Comparison of ENCODE assay signal across 17 cellular contexts in the genomic region with DNA sequence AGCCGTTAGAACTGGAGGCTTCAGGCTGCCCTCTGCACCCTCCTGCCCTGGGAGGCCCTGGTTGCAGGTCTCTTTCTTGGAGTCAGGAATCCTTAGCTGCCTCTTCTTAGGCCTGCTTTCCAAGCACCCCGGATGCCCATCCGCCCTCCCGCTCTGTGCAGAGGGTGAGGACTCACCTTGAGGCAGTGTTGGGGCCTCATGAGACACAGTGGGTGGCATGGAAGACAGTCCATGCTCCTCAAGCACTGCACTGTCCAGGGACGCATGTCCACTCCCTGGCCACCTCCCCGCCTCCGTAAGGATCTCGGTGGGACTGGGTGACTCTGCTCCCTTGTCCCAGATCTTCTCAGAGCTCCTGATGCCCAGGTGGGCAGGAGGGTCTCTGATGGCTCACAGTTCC. TPM values are rescaled to one million over a fixed set of nuclear protein-coding genes. Genes with fewer than 3 reads are reported as not detected.
DNase-seq lines count a peak whose midpoint lies in the region; ATAC-seq, FAIRE-seq and TF ChIP-seq lines count a peak whose summit lies in the region.
"Had no signal": no experiment of that assay in that cellular context is flagged by ENCODE, and none has a peak within 500 bp of the region (broad histone marks: within the 10 kb centered on the region; RNA-seq: fewer than 3 reads in every experiment).

No MANE protein-coding gene starts in this region.

- ATAC-seq in HepG2 (peak; percentile 41), upper lobe of right lung (peak; percentile 31)

- H3K36me3 ChIP-seq in HepG2 (replicated peaks in 1 of 2; ENCODE audit: control insufficient read depth in 1 of 2, insufficient read depth in 2 of 2, low read length in 2 of 2) (no peaks in the 10 kb centered on the region), upper lobe of right lung (no peaks in the 10 kb centered on the region), smooth muscle cell (ENCODE audit: low read depth) (no peaks in the 10 kb centered on the region)
- H3K36me3 ChIP-seq: BLaER1 had no signal

- WGBS in HepG2 (ENCODE audit: low lambda C conversion rate): 55% methylated on average over 4 of the region's 8 CpGs
- 91% methylated on average over 8 of the region's 8 CpGs for WGBS in smooth muscle cell (ENCODE audit: low lambda C conversion rate)

- H3K4me3 ChIP-seq in HepG2 (replicated peaks in 1 of 3; ENCODE audit: insufficient read depth in 1 of 3, low read depth in 2 of 3, low read length in 3 of 3): no peak overlapping the region
- no peak overlapping the region for H3K4me3 ChIP-seq in upper lobe of right lung
- no peak overlapping the region for H3K4me3 ChIP-seq in smooth muscle cell
- H3K4me3 ChIP-seq: BLaER1 had no signal

- H3K9ac ChIP-seq in HepG2 (ENCODE audit: insufficient read depth, low read depth, low read length): no peak overlapping the region
- no peak overlapping the region for H3K9ac ChIP-seq in smooth muscle cell (ENCODE audit: low read depth)
- H3K9ac ChIP-seq: BLaER1 had no signal

- peak; percentile 41 for DNase-seq in activated effector memory CD4-positive, alpha-beta T cell treated with anti-CD3 and anti-CD28 coated beads, Interleukin-2, amount 50 U/mL, for 16 hours
- no peak for DNase-seq in activated effector memory CD4-positive, alpha-beta T cell treated with Interleukin-2 at 50 U/mL for 16 hours
- no peak for DNase-seq in HepG2 (ENCODE audit: low spot score)
- peak; percentile 69 for DNase-seq in posterior vena cava (ENCODE audit: low spot score)
- DNase-seq in upper lobe of right lung: no peak
- no peak for DNase-seq in smooth muscle cell (lab: John Stamatoyannopoulos, UW; ENCODE audit: unreplicated experiment)
- no peak for DNase-seq in COR-L47 (lab: John Stamatoyannopoulos, UW)
- DNase-seq in RPMI8226: no peak
- DNase-seq: AML-193; CD8-positive, alpha-beta memory T cell; DMS53; GF-D8; HCEC 1CT; HFFc6 had no signal

- POLR2A ChIA-PET in HepG2 (lab: Yijun Ruan, JAX): no interaction called here

- TF ChIP-seq POLR2A in HepG2 (IDR thresholded peaks at IDR 0.05; ENCODE audit: insufficient read depth in 1 of 2, low read depth in 2 of 2, low read length in 2 of 2): no peak

- H2AFZ ChIP-seq in HepG2 (ENCODE audit: low read length) (no peak overlapping the region), smooth muscle cell (ENCODE audit: low read depth) (no peak overlapping the region)

- TF ChIP-seq EP300 in HepG2 (IDR thresholded peaks at IDR 0.05; ENCODE audit: low read depth in 2 of 2, low read length in 2 of 2) (no peak), HepG2 (CRISPR knock-in tag; IDR thresholded peaks at IDR 0.05; ENCODE audit: borderline replicate concordance) (no peak)

- no peak for TF ChIP-seq RAD21 in HepG2 (CRISPR knock-in tag; IDR thresholded peaks at IDR 0.05)

- FAIRE-seq in HepG2 (lab: Jason Lieb, UNC): no peak
- FAIRE-seq: H1 had no signal

- H3K27me3 ChIP-seq in HepG2 (ENCODE audit: control insufficient read depth in 1 of 2, insufficient read depth in 2 of 2, low read length in 2 of 2) (peaks cover 11 to 24% of the 10 kb centered on the region in 2 experiments; a peak in 4 of 5 replicates), upper lobe of right lung (no peaks in the 10 kb centered on the region), smooth muscle cell (ENCODE audit: low read depth) (peaks cover 14% of the 10 kb centered on the region)
- H3K27me3 ChIP-seq: BLaER1 had no signal

- no TSS peak for BruUV-seq in HepG2 (replicated peaks; lab: Mats Ljungman, UMichigan)

- no peaks in the 10 kb centered on the region for H3F3A ChIP-seq in smooth muscle cell (ENCODE audit: low read depth)

- H4K20me1 ChIP-seq in HepG2 (ENCODE audit: insufficient read depth, low read length) (no peaks in the 10 kb centered on the region), smooth muscle cell (ENCODE audit: low read depth) (no peaks in the 10 kb centered on the region)
- H4K20me1 ChIP-seq: BLaER1 had no signal

- H3K9me3 ChIP-seq in HepG2 (ENCODE audit: low read length) (no peaks in the 10 kb centered on the region), upper lobe of right lung (no peaks in the 10 kb centered on the region), smooth muscle cell (replicated peaks; ENCODE audit: low read depth) (no peaks in the 10 kb centered on the region)
- H3K9me3 ChIP-seq: BLaER1 had no signal

- intact Hi-C loops in HepG2 (cut with micrococcal nuclease; ENCODE audit: unreplicated experiment) (no loop called here), posterior vena cava (cut with DNase I) (no loop called here), upper lobe of right lung (cut with DNase I) (no loop called here)

- H3K4me2 ChIP-seq in HepG2 (ENCODE audit: low read depth, low read length): no peak overlapping the region
- H3K4me2 ChIP-seq in smooth muscle cell: no peak overlapping the region
- H3K4me2 ChIP-seq: BLaER1 had no signal

- CTCF ChIA-PET in HepG2 (lab: Yijun Ruan, JAX; ENCODE audit: low intra/inter-chr PET ratio, low total read pairs): no interaction called here

- H3K79me2 ChIP-seq in HepG2 (ENCODE audit: insufficient read depth, low read length): no peaks in the 10 kb centered on the region
- no peaks in the 10 kb centered on the region for H3K79me2 ChIP-seq in smooth muscle cell (ENCODE audit: low read depth)

- TF ChIP-seq CTCF in HepG2 (CRISPR knock-in tag; IDR thresholded peaks at IDR 0.05) (no peak), upper lobe of right lung (IDR thresholded peaks at IDR 0.05) (no peak), smooth muscle cell (IDR thresholded peaks at IDR 0.05; ENCODE audit: borderline replicate concordance, insufficient read depth, poor library complexity, severe bottlenecking) (no peak)

- H3K4me1 ChIP-seq in HepG2 (ENCODE audit: insufficient read depth, low read length): peaks cover 6% of the 10 kb centered on the region
- H3K4me1 ChIP-seq in upper lobe of right lung: peaks cover 3% of the 10 kb centered on the region
- H3K4me1 ChIP-seq in smooth muscle cell (ENCODE audit: low read depth): no peaks in the 10 kb centered on the region

- in situ Hi-C loops in HepG2 (cut with HindIII; ENCODE audit: extremely low pct_ligation_motif_present, low pct_unique_long_range_greater_than_20kb): no loop called here

- no peak overlapping the region for H3K27ac ChIP-seq in HepG2 (ENCODE audit: extremely low read length, insufficient read depth, low read length)
- no peak overlapping the region for H3K27ac ChIP-seq in upper lobe of right lung
- no peak overlapping the region for H3K27ac ChIP-seq in smooth muscle cell (ENCODE audit: low read depth)
- H3K27ac ChIP-seq: 22Rv1, BLaER1 had no signal

RNA-seq across cellular contexts. Expression of a gene that starts 5.7 kb away (rescaled TPM):
- total RNA-seq in HepG2 (2016; rRNA removed; fragmentation: Illumina TruSeq; extraction: Trizol) (12.9 TPM in 2 replicates), posterior vena cava (10 to 100 TPM; 27.1 to 37.2 TPM), upper lobe of right lung (20.8 TPM), smooth muscle cell (4.4 and 5.3 TPM in 2 replicates)
- total RNA-seq in HepG2 (2016; cell fraction: cytosol; rRNA removed; fragmentation: Illumina TruSeq; extraction: Trizol; ENCODE audit: low read depth): 11.5 and 11.7 TPM in 2 replicates
- 12.5 and 15.2 TPM in 2 replicates for total RNA-seq in HepG2 (2016; cell fraction: insoluble cytoplasmic fraction; rRNA removed; fragmentation: Illumina TruSeq; extraction: Trizol)
- 8.5 and 9.1 TPM in 2 replicates for total RNA-seq in HepG2 (2016; cell fraction: membrane; rRNA removed; fragmentation: Illumina TruSeq; extraction: Trizol)
- 6.5 and 10.2 TPM in 2 replicates for total RNA-seq in HepG2 (2016; cell fraction: nucleus; rRNA removed; fragmentation: Illumina TruSeq; extraction: Trizol)
- polyA plus RNA-seq in HepG2 (2011; rRNA removed) (4.1 and 5.0 TPM in 2 replicates), smooth muscle cell (7.5 and 10.2 TPM in 2 replicates)
- polyA plus RNA-seq in HepG2 (2011; cell fraction: cytosol; rRNA removed): 2.7 and 3.7 TPM in 2 replicates
- polyA plus RNA-seq in HepG2 (2011; cell fraction: nucleus; rRNA removed): 4.1 and 4.3 TPM in 2 replicates
- polyA plus RNA-seq in HepG2 (2012): 7.5 and 8.6 TPM in 2 replicates
- polyA plus RNA-seq in HepG2 (2016; cell fraction: cytosol; fragmentation: Illumina TruSeq; extraction: Trizol; ENCODE audit: low read depth): 1.2 and 1.5 TPM in 2 replicates
- 16.1 and 18.0 TPM in 2 replicates for polyA plus RNA-seq in HepG2 (2016; cell fraction: insoluble cytoplasmic fraction; fragmentation: Illumina TruSeq; extraction: Trizol; ENCODE audit: low read depth)
- 4.0 and 4.6 TPM in 2 replicates for polyA plus RNA-seq in HepG2 (2016; cell fraction: membrane; fragmentation: Illumina TruSeq; extraction: Trizol; ENCODE audit: low read depth)
- 17.1 and 17.8 TPM in 2 replicates for polyA plus RNA-seq in HepG2 (2016; cell fraction: nucleus; fragmentation: Illumina TruSeq; extraction: Trizol; ENCODE audit: insufficient read depth, low read depth)
- polyA minus RNA-seq in HepG2 (2011; rRNA and poly(A)+ RNA removed; ENCODE audit: low replicate concordance): 3.0 and 4.5 TPM in 2 replicates
- polyA minus RNA-seq in HepG2 (2011; cell fraction: cytosol; rRNA and poly(A)+ RNA removed): 2.3 and 3.6 TPM in 2 replicates
- polyA minus RNA-seq in HepG2 (2011; cell fraction: nucleus; rRNA and poly(A)+ RNA removed): 2.7 and 3.7 TPM in 2 replicates

RNA-seq across cellular contexts. Expression of a gene that starts 26.2 kb away (rescaled TPM):
- 6.8 and 9.4 TPM in 2 replicates for total RNA-seq in HepG2 (2016; rRNA removed; fragmentation: Illumina TruSeq; extraction: Trizol)
- 21.5 and 22.6 TPM in 2 replicates for total RNA-seq in HepG2 (2016; cell fraction: cytosol; rRNA removed; fragmentation: Illumina TruSeq; extraction: Trizol; ENCODE audit: low read depth)
- total RNA-seq in HepG2 (2016; cell fraction: insoluble cytoplasmic fraction; rRNA removed; fragmentation: Illumina TruSeq; extraction: Trizol): 5.4 and 8.6 TPM in 2 replicates
- 9.6 TPM in 2 replicates for total RNA-seq in HepG2 (2016; cell fraction: membrane; rRNA removed; fragmentation: Illumina TruSeq; extraction: Trizol)
- total RNA-seq in HepG2 (2016; cell fraction: nucleus; rRNA removed; fragmentation: Illumina TruSeq; extraction: Trizol): 9.6 and 11.5 TPM in 2 replicates
- 5.1 TPM in 2 replicates for polyA plus RNA-seq in HepG2 (2011; rRNA removed)
- polyA plus RNA-seq in HepG2 (2011; cell fraction: cytosol; rRNA removed): 2.3 and 2.9 TPM in 2 replicates
- polyA plus RNA-seq in HepG2 (2011; cell fraction: nucleus; rRNA removed): 12.7 and 15.5 TPM in 2 replicates
- polyA plus RNA-seq in HepG2 (2012): 7.2 and 7.6 TPM in 2 replicates
- 0.31 and 0.44 TPM in 2 replicates for polyA plus RNA-seq in HepG2 (2016; cell fraction: cytosol; fragmentation: Illumina TruSeq; extraction: Trizol; ENCODE audit: low read depth)
- polyA plus RNA-seq in HepG2 (2016; cell fraction: insoluble cytoplasmic fraction; fragmentation: Illumina TruSeq; extraction: Trizol; ENCODE audit: low read depth): 5.0 and 6.1 TPM in 2 replicates
- 1.3 and 1.5 TPM in 2 replicates for polyA plus RNA-seq in HepG2 (2016; cell fraction: membrane; fragmentation: Illumina TruSeq; extraction: Trizol; ENCODE audit: low read depth)
- polyA plus RNA-seq in HepG2 (2016; cell fraction: nucleus; fragmentation: Illumina TruSeq; extraction: Trizol; ENCODE audit: insufficient read depth, low read depth): 18.1 and 18.4 TPM in 2 replicates
- polyA minus RNA-seq in HepG2 (2011; rRNA and poly(A)+ RNA removed; ENCODE audit: low replicate concordance): 8.0 and 20.0 TPM in 2 replicates
- polyA minus RNA-seq in HepG2 (2011; cell fraction: cytosol; rRNA and poly(A)+ RNA removed): 6.6 and 9.5 TPM in 2 replicates
- polyA minus RNA-seq in HepG2 (2011; cell fraction: nucleus; rRNA and poly(A)+ RNA removed): 40.7 and 48.7 TPM in 2 replicates
- total RNA-seq in posterior vena cava: 10 to 100 TPM; 10.1 to 16.8 TPM
- total RNA-seq in upper lobe of right lung: 22.7 TPM
- 5.0 and 9.7 TPM in 2 replicates for total RNA-seq in smooth muscle cell
- 3.5 and 7.9 TPM in 2 replicates for polyA plus RNA-seq in smooth muscle cell

Comparison
In these comparisons a context has a peak if more than half of its experiments do, and no peak if none do; other contexts are left out.
1. DNase-seq: peak in activated effector memory CD4-positive, alpha-beta T cell treated with anti-CD3 and anti-CD28 coated beads, Interleukin-2, amount 50 U/mL, for 16 hours (single experiment) and posterior vena cava (single experiment); none in activated effector memory CD4-positive, alpha-beta T cell treated with Interleukin-2 at 50 U/mL for 16 hours (single experiment), HepG2 (single experiment), upper lobe of right lung (single experiment), smooth muscle cell (single experiment), COR-L47 (single experiment) and RPMI8226 (single experiment).